25 cellular contexts compared by ENCODE assay signal in the genomic region with DNA sequence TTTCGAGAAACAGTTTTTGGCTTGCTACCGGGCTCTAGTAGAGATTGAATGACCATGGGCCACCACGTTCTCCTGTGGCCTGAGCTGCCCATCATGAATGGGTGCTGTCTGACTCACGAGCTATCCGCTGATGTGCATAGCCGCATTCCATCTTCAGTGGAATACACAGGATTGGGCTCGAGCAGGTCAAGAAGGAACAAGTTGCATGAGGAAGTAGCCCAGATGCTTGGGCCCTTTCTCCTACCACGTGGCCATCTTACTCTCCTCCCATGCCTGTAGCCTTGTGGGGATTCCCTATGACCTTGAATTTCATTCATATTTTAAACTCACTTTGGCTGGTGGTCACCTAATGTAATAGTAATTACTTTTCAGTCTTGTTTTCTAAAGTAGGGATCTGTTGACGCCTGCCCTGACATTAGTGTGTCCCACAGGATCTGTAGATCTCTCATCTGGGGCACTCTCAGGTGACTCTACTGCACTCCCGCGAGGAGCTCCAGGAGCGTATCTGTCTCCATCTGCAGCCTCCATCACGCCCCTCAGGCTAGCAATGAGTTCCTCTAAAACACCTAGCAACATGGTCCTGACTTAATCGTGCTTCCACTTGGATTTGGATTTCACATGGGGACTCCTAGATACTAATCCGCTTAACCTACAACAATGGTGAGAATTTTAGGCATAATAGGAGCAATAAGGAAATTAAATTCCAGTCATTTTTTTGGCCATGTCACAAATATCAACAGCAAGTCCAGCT.
"Had no signal": no experiment of that assay in that cellular context is flagged by ENCODE, and none has a peak within 500 bp of the region (broad histone marks: within the 10 kb centered on the region; RNA-seq: fewer than 3 reads in every experiment).

No MANE protein-coding gene starts in this region.

- H3K9ac ChIP-seq: parathyroid adenoma had no signal

- H3K4me3 ChIP-seq: hepatocyte, left ventricle myocardium inferior, right lobe of liver, testis had no signal

- H3K27me3 ChIP-seq: hepatocyte, right lobe of liver, testis had no signal

- DNase-seq: activated CD4-positive, alpha-beta T cell treated with anti-CD3 and anti-CD28 coated beads for 1 hour; activated CD4-positive, alpha-beta T cell treated with anti-CD3 and anti-CD28 coated beads, Interleukin-2, amount 50 U/mL, for 1 hour; activated CD8-positive, alpha-beta T cell treated with anti-CD3 and anti-CD28 coated beads, Interleukin-2, amount 10 ng/mL, durations not matched to agents 7 days and 5 days; activated naive CD4-positive, alpha-beta T cell treated with anti-CD3 and anti-CD28 coated beads for 36 hours; activated T-cell treated with anti-CD3 and anti-CD28 coated beads, Interleukin-2, amount 50 U/mL, for 48 hours; amygdala; erythroblast; glutamatergic neuron; immature natural killer cell; kidney glomerular epithelial cell; left ventricle myocardium inferior; mammary epithelial cell; nephron progenitor cell; right lobe of liver; small intestine; stimulated activated CD4-positive, alpha-beta T cell treated with anti-CD3 and anti-CD28 coated beads, Interleukin-15, amount 100 ng/mL, for 24 hours; stimulated activated CD8-positive, alpha-beta memory T cell treated with anti-CD3 and anti-CD28 coated beads, Interleukin-4, amount 100 ng/mL, for 48 hours; stimulated activated naive B cell treated with anti-CD40 and anti-IgM and Interleukin-4, amounts not matched to agents 10 μg/mL and 1 μg/mL and 100 μg/mL, for 72 hours; testis; trophoblast cell had no signal

- H3K9me3 ChIP-seq: left ventricle myocardium inferior, right lobe of liver, testis had no signal

- FAIRE-seq: frontal cortex, small intestine had no signal

- ATAC-seq: activated CD8-positive, alpha-beta T cell treated with anti-CD3 and anti-CD28 coated beads, Interleukin-2, amount 10 ng/mL, durations not matched to agents 7 days and 5 days; right lobe of liver; SK-N-SH treated with all-trans-retinoic acid at 6 μM for 48 hours; stimulated activated naive B cell treated with anti-CD40 and anti-IgM and Interleukin-4, amounts not matched to agents 10 μg/mL and 1 μg/mL and 100 μg/mL, for 72 hours had no signal

- H3K36me3 ChIP-seq: left ventricle myocardium inferior, right lobe of liver had no signal

- H3K4me1 ChIP-seq: left ventricle myocardium inferior, parathyroid adenoma, right lobe of liver, testis had no signal

- H3K79me2 ChIP-seq: hepatocyte, parathyroid adenoma had no signal

- H3K27ac ChIP-seq: hepatocyte, left ventricle myocardium inferior, parathyroid adenoma, right lobe of liver, testis, VCaP had no signal

- H2AFZ ChIP-seq: hepatocyte, parathyroid adenoma had no signal

- H3K4me2 ChIP-seq: hepatocyte had no signal
